In genomic region chr22:43618517-43618916, GRCh38 we compare ENCODE assay signal across 8 cellular contexts.
"Had no signal": no experiment of that assay in that cellular context is flagged by ENCODE, and none has a peak within 500 bp of the region (broad histone marks: within the 10 kb centered on the region; RNA-seq: fewer than 3 reads in every experiment).

No MANE protein-coding gene starts in this region.

- ATAC-seq: HCT116, HepG2 had no signal

- H3K27ac ChIP-seq: GM23248, HL-60 had no signal

- H3K4me1 ChIP-seq: HAP-1 had no signal

- H3K9me3 ChIP-seq: HAP-1 had no signal

- H3K4me3 ChIP-seq: GM23248, HAP-1 had no signal

- DNase-seq: GM23248, GOT3, H7, HFFc6 had no signal
